ENCODE assay signal across 8 cellular contexts in genomic region chr1:91803847-91804545, GRCh38.
DNase-seq lines count a peak whose midpoint lies in the region; ATAC-seq and TF ChIP-seq lines count a peak whose summit lies in the region.

No MANE protein-coding gene starts in this region.

- no peaks in the 10 kb centered on the region for H3K9me3 ChIP-seq in upper lobe of right lung

- ATAC-seq in GM18907 (IDR thresholded peaks at IDR 0.05; ENCODE audit: unreplicated experiment) (peak; percentile 88), HG02981 (IDR thresholded peaks at IDR 0.05; ENCODE audit: unreplicated experiment) (peak; percentile 72), upper lobe of right lung (peak; percentile 53)

- peaks cover 62% of the 10 kb centered on the region for H3K4me1 Mint-ChIP-seq in nephron

- H3K36me3 Mint-ChIP-seq in nephron (ENCODE audit: low read depth) = peaks cover 3% of the 10 kb centered on the region

- DNase-seq in RPMI7951 (ENCODE audit: low read depth) (peak; percentile 23), upper lobe of right lung (no peak), dedifferentiated amniotic fluid mesenchymal stem cell (ENCODE audit: extremely low spot score) (no peak), SK-N-DZ (ENCODE audit: low spot score) (no peak)
- peak; percentile 69 for DNase-seq in activated naive CD4-positive, alpha-beta T cell treated with Interleukin-2 at 50 U/mL for 16 hours

- no peaks in the 10 kb centered on the region for H3K27me3 Mint-ChIP-seq in nephron (ENCODE audit: low read depth)

- H3K27ac Mint-ChIP-seq in nephron = peak overlapping the region; percentile 73 to 95 (median 92)

- peaks cover 38% of the 10 kb centered on the region for H3K4me1 ChIP-seq in upper lobe of right lung

- TF ChIP-seq CTCF in nephron (IDR thresholded peaks at IDR 0.05; ENCODE audit: unreplicated experiment in 3 of 3) (no peak), upper lobe of right lung (IDR thresholded peaks at IDR 0.05) (no peak)

- H3K27ac ChIP-seq in upper lobe of right lung = peak overlapping the region; percentile 59

- no peaks in the 10 kb centered on the region for H3K9me3 Mint-ChIP-seq in nephron

- no peaks in the 10 kb centered on the region for H3K27me3 ChIP-seq in upper lobe of right lung

- H3K36me3 ChIP-seq in upper lobe of right lung = no peaks in the 10 kb centered on the region

- intact Hi-C loops in upper lobe of right lung (cut with DNase I) = no loop called here

- H3K4me3 ChIP-seq in upper lobe of right lung = no peak overlapping the region

- H3K4me3 Mint-ChIP-seq in nephron = no peak overlapping the region

Comparison
In these comparisons a context has a peak if more than half of its experiments do, and no peak if none do; other contexts are left out.
1. DNase-seq: peak in RPMI7951 (single experiment) and activated naive CD4-positive, alpha-beta T cell treated with Interleukin-2 at 50 U/mL for 16 hours (single experiment); none in upper lobe of right lung (single experiment), dedifferentiated amniotic fluid mesenchymal stem cell (single experiment) and SK-N-DZ (single experiment).
2. Peak in every context shown above with its lines, with median percentiles within 50 percentile points of each other: ATAC-seq.